25 cellular contexts compared by ENCODE assay signal in the genomic region with DNA sequence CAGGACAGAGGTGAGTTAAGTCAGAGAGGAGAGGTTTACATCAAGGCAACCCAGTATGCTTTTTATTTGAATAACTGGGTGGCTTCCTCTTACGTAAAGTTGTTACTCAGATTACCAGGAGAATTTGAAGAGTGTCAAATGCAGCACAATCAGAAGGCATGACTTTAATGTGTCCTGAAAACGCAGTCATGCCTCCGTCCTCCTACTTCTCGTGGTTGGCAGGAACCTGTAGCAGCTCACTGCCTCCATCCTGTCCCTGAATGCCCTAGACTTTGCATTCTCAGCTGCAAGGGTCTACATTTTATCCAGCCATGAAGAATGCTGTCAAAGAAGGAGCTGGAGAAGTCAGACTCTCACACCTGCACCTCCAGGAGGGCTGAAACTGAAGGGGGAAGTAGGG.
DNase-seq lines count a peak whose midpoint lies in the region; ATAC-seq and TF ChIP-seq lines count a peak whose summit lies in the region.
"Had no signal": no experiment of that assay in that cellular context is flagged by ENCODE, and none has a peak within 500 bp of the region (broad histone marks: within the 10 kb centered on the region; RNA-seq: fewer than 3 reads in every experiment).

No MANE protein-coding gene starts in this region.

- no peak overlapping the region for H2BK5ac ChIP-seq in neuronal stem cell (ENCODE audit: low read length)

- no peak for DNase-seq in endothelial cell (ENCODE audit: low spot score)
- DNase-seq in islet precursor cell = peak; percentile 29
- DNase-seq in putamen (ENCODE audit: low spot score) = peak; percentile 35
- DNase-seq in NCI-H1694 (lab: John Stamatoyannopoulos, UW) = no peak
- no peak for DNase-seq in stomach
- no peak for DNase-seq in neuronal stem cell (ENCODE audit: low spot score)
- DNase-seq: 8988T; ACHN; BE2C; C1 segment of cervical spinal cord; CD4-positive, alpha-beta memory T cell; CD4-positive, CD25-positive, alpha-beta regulatory T cell; CD8-positive, alpha-beta memory T cell; COR-L47; DMS 273 treated with DMSO at 0.1 percent for 48 hours; DMS153; DMS53; DMS79; DND-41; EL; GDM1 had no signal

- H3K4me3 ChIP-seq in stomach (no peak overlapping the region), neuronal stem cell (ENCODE audit: low read length in 2 of 2) (no peak overlapping the region)
- H3K4me3 ChIP-seq: BLaER1, GM12878 had no signal

- no peak overlapping the region for H2AFZ ChIP-seq in neuronal stem cell (ENCODE audit: low read length)

- H3K36me3 Mint-ChIP-seq in endothelial cell (ENCODE audit: low read depth, unreplicated experiment) = no peaks in the 10 kb centered on the region
- H3K36me3 Mint-ChIP-seq: CD14-positive monocyte; CD4-positive, alpha-beta memory T cell; CD4-positive, CD25-positive, alpha-beta regulatory T cell had no signal

- H3K18ac ChIP-seq in neuronal stem cell (ENCODE audit: low read length) = no peak overlapping the region

- no peak overlapping the region for H4K91ac ChIP-seq in neuronal stem cell (ENCODE audit: low read depth, low read length, poor library complexity)

- peaks cover 0 to 6% (median 0%) of the 10 kb centered on the region in 4 donors for H3K4me1 ChIP-seq in stomach
- peaks cover 0 to 3% of the 10 kb centered on the region in 2 donors for H3K4me1 ChIP-seq in neuronal stem cell (ENCODE audit: control insufficient read depth in 2 of 2, insufficient read depth in 1 of 2, low read depth in 1 of 2, low read length in 2 of 2)
- H3K4me1 ChIP-seq: BLaER1 had no signal

- TF ChIP-seq CTCF in endothelial cell (IDR thresholded peaks at IDR 0.05; ENCODE audit: unreplicated experiment) = no peak
- no peak for TF ChIP-seq CTCF in stomach (IDR thresholded peaks at IDR 0.05)

- H3K79me1 ChIP-seq in neuronal stem cell (ENCODE audit: low read depth, low read length) = no peaks in the 10 kb centered on the region

- H3K4me3 Mint-ChIP-seq in endothelial cell (ENCODE audit: unreplicated experiment) = peak overlapping the region; percentile 23
- H3K4me3 Mint-ChIP-seq: CD14-positive monocyte; CD4-positive, alpha-beta memory T cell; CD4-positive, CD25-positive, alpha-beta regulatory T cell; CD8-positive, alpha-beta memory T cell had no signal

- H3K14ac ChIP-seq in neuronal stem cell (ENCODE audit: low read length) = no peak overlapping the region

- no peak overlapping the region for H4K8ac ChIP-seq in neuronal stem cell (ENCODE audit: low read depth, low read length)

- TF ChIP-seq POLR2A in stomach (IDR thresholded peaks at IDR 0.05) = no peak

- TF ChIP-seq EP300 in stomach (IDR thresholded peaks at IDR 0.05) = no peak

- H3K27ac ChIP-seq in stomach (no peak overlapping the region), neuronal stem cell (replicated peaks; ENCODE audit: low read length) (no peak overlapping the region)
- H3K27ac ChIP-seq: BLaER1 had no signal

- H3K4me2 ChIP-seq in neuronal stem cell (ENCODE audit: insufficient read depth, low read length, poor library complexity, severe bottlenecking) = no peak overlapping the region
- H3K4me2 ChIP-seq: BLaER1 had no signal

- peaks cover 2% of the 10 kb centered on the region for H3K4me1 Mint-ChIP-seq in endothelial cell (ENCODE audit: unreplicated experiment)
- H3K4me1 Mint-ChIP-seq: CD14-positive monocyte; CD4-positive, alpha-beta memory T cell; CD4-positive, CD25-positive, alpha-beta regulatory T cell; CD8-positive, alpha-beta memory T cell had no signal

- no peak overlapping the region for H2BK15ac ChIP-seq in neuronal stem cell (ENCODE audit: low read length)

- no peak overlapping the region for H2AK5ac ChIP-seq in neuronal stem cell (ENCODE audit: low read depth, low read length)

- WGBS in stomach, 5 donors = 55 to 65% (median 57%) methylated on average over 4 of the region's 4 CpGs
- WGBS in neuronal stem cell (ENCODE audit: extremely low coverage in 2 of 2, insufficient read length in 2 of 2, insufficient replicate concordance in 1 of 2), 2 donors = no CpG with 5 or more reads among the region's 4 CpGs

- intact Hi-C loops in stomach (cut with DNase I; ENCODE audit: low total_unique reads) = no loop called here

- no peak overlapping the region for H2BK120ac ChIP-seq in neuronal stem cell (ENCODE audit: low read depth, low read length)

- no peak overlapping the region for H3K23ac ChIP-seq in neuronal stem cell (ENCODE audit: low read depth, low read length, poor library complexity)

- H3K27me3 Mint-ChIP-seq in endothelial cell (ENCODE audit: unreplicated experiment) = peaks cover 1% of the 10 kb centered on the region

- no peak overlapping the region for H3K9ac ChIP-seq in neuronal stem cell (ENCODE audit: low read depth, low read length, poor library complexity)
- H3K9ac ChIP-seq: BLaER1 had no signal

- no peak overlapping the region for H3K4ac ChIP-seq in neuronal stem cell (ENCODE audit: low read length)

- H3K9me3 ChIP-seq in stomach (no peaks in the 10 kb centered on the region), neuronal stem cell (replicated peaks in 1 of 2; ENCODE audit: control insufficient read depth in 2 of 2, insufficient read depth in 1 of 2, low read depth in 1 of 2, low read length in 2 of 2) (peaks cover 0 to 7% of the 10 kb centered on the region in 2 donors)
- H3K9me3 ChIP-seq: BLaER1 had no signal

- no peak overlapping the region for H2BK12ac ChIP-seq in neuronal stem cell (ENCODE audit: low read length)

- no peak for ATAC-seq in HG03378 (IDR thresholded peaks at IDR 0.05; ENCODE audit: unreplicated experiment)
- ATAC-seq: GM12878 had no signal

- no peak overlapping the region for H3K27ac Mint-ChIP-seq in endothelial cell (ENCODE audit: unreplicated experiment)
- H3K27ac Mint-ChIP-seq: CD4-positive, alpha-beta memory T cell; CD4-positive, CD25-positive, alpha-beta regulatory T cell had no signal

- H3K36me3 ChIP-seq in stomach = no peaks in the 10 kb centered on the region
- peaks cover 0 to 1% of the 10 kb centered on the region in 2 donors for H3K36me3 ChIP-seq in neuronal stem cell (replicated peaks in 1 of 2; ENCODE audit: control insufficient read depth in 2 of 2, insufficient read depth in 2 of 2, low read length in 2 of 2)
- H3K36me3 ChIP-seq: BE2C, BLaER1 had no signal

- H3K27me3 ChIP-seq in stomach (no peaks in the 10 kb centered on the region), neuronal stem cell (ENCODE audit: control insufficient read depth in 3 of 3, insufficient read depth in 3 of 3, low read depth in 1 of 3, low read length in 3 of 3) (no peaks in the 10 kb centered on the region)
- H3K27me3 ChIP-seq: BE2C, BLaER1 had no signal

- no peaks in the 10 kb centered on the region for H3K9me3 Mint-ChIP-seq in endothelial cell (ENCODE audit: unreplicated experiment)

Comparison
In these comparisons a context has a peak if more than half of its experiments do, and no peak if none do; other contexts are left out.
1. DNase-seq: peak in islet precursor cell (single experiment) and putamen (single experiment); none in endothelial cell (single experiment), NCI-H1694 (single experiment), stomach (single experiment) and neuronal stem cell (single experiment).